In genomic region chr10:130957423-130957822, GRCh38 we compare ENCODE assay signal across 5 cellular contexts.
"Had no signal": no experiment of that assay in that cellular context is flagged by ENCODE, and none has a peak within 500 bp of the region (broad histone marks: within the 10 kb centered on the region; RNA-seq: fewer than 3 reads in every experiment).

No MANE protein-coding gene starts in this region.

- H3K27ac Mint-ChIP-seq: H9 had no signal

- H3K9ac ChIP-seq: GM23248 had no signal

- H3K4me3 Mint-ChIP-seq: H9 had no signal

- H3K27ac ChIP-seq: GM23248 had no signal

- DNase-seq: GM23248, GOT3, H9, HCEC 1CT, IMR-90 had no signal

- H3K9me3 Mint-ChIP-seq: H9 had no signal

- H3K4me3 ChIP-seq: GM23248 had no signal
